Comparison of ENCODE assay signal across 7 cellular contexts in genomic region chr11:75979479-75980027, GRCh38.
A peak's percentile ranks its signal among the peaks of the same experiment; 100 is the strongest.
DNase-seq lines count a peak whose midpoint lies in the region; ATAC-seq, FAIRE-seq and TF ChIP-seq lines count a peak whose summit lies in the region.
"Not testable (repeated sequence)": the region's sequence is repeated elsewhere in the genome, so short reads cannot be mapped to it uniquely, and the experiment has no call there.

No MANE protein-coding gene starts in this region.

- H3K79me2 ChIP-seq in K562 (ENCODE audit: control insufficient read depth, insufficient read depth, low read length): not testable (repeated sequence)

- H3K4me1 Mint-ChIP-seq in endothelial cell (ENCODE audit: unreplicated experiment): not testable (repeated sequence)

- H3K4me3 ChIP-seq in HUES6 (ENCODE audit: low read depth, low read length): peak overlapping the region; percentile 83
- not testable (repeated sequence) for H3K4me3 ChIP-seq in WERI-Rb-1 (ENCODE audit: low read depth, low read length); K562
- peak overlapping the region; percentile 61 for H3K4me3 ChIP-seq in iPS-11a (ENCODE audit: low read depth, low read length)
- H3K4me3 ChIP-seq in mesodermal cell (ENCODE audit: extremely low read depth, insufficient read depth, low read length, poor library complexity, severe bottlenecking): peak overlapping the region; percentile 19
- H3K4me3 ChIP-seq in neuronal stem cell (ENCODE audit: low read length in 2 of 2): peak overlapping the region; percentile 65 to 77

- not testable (repeated sequence) for H3K14ac ChIP-seq in neuronal stem cell (ENCODE audit: low read length)

- H3K23ac ChIP-seq in neuronal stem cell (ENCODE audit: low read depth, low read length, poor library complexity): not testable (repeated sequence)

- TF ChIP-seq EP300 in K562 (IDR thresholded peaks at IDR 0.05; ENCODE audit: low read length): not testable (repeated sequence)

- H4K20me1 ChIP-seq in K562 (replicated peaks; ENCODE audit: control insufficient read depth, insufficient read depth, low read length): not testable (repeated sequence)

- intact Hi-C loops in K562 (cut with micrococcal nuclease): not testable (repeated sequence)

- ATAC-seq in K562: not testable (repeated sequence)

- FAIRE-seq in K562 (lab: Jason Lieb, UNC): not testable (repeated sequence)

- H2BK5ac ChIP-seq in neuronal stem cell (ENCODE audit: low read length): not testable (repeated sequence)

- not testable (repeated sequence) for H3K9me1 ChIP-seq in K562 (ENCODE audit: control insufficient read depth, insufficient read depth, low read length)

- not testable (repeated sequence) for TF ChIP-seq CTCF in WERI-Rb-1 (IDR thresholded peaks at IDR 0.05; ENCODE audit: low read depth, low read length); K562 (IDR thresholded peaks at IDR 0.05 in 2 of 3, conservative IDR thresholded peaks at IDR 0.05 in 1 of 3; ENCODE audit: insufficient read depth in 2 of 3, low read depth in 1 of 3, low read length in 3 of 3); endothelial cell (IDR thresholded peaks at IDR 0.05; ENCODE audit: unreplicated experiment)

- H3K4me3 Mint-ChIP-seq in endothelial cell (ENCODE audit: unreplicated experiment): peak overlapping the region; percentile 85

- H3K79me1 ChIP-seq in neuronal stem cell (ENCODE audit: low read depth, low read length): not testable (repeated sequence)

- peak overlapping the region; percentile 77 for H3K27ac Mint-ChIP-seq in endothelial cell (ENCODE audit: unreplicated experiment)

- not testable (repeated sequence) for H2BK120ac ChIP-seq in neuronal stem cell (ENCODE audit: low read depth, low read length)

- not testable (repeated sequence) for H3K4ac ChIP-seq in neuronal stem cell (ENCODE audit: low read length)

- TF ChIP-seq POLR2A in K562 (conservative IDR thresholded peaks at IDR 0.05): not testable (repeated sequence)

- H3K36me3 Mint-ChIP-seq in endothelial cell (ENCODE audit: low read depth, unreplicated experiment): not testable (repeated sequence)

- H3K9ac ChIP-seq in HUES6 (ENCODE audit: low read length): peak overlapping the region; percentile 94
- peak overlapping the region in 1 of 2 experiments; percentile 64; a peak in 2 of 4 replicates for H3K9ac ChIP-seq in K562 (ENCODE audit: insufficient read depth in 1 of 2, low read depth in 2 of 2, low read length in 2 of 2)
- H3K9ac ChIP-seq in neuronal stem cell (ENCODE audit: low read depth, low read length, poor library complexity): not testable (repeated sequence)

- H4K8ac ChIP-seq in neuronal stem cell (ENCODE audit: low read depth, low read length): not testable (repeated sequence)

- POLR2A ChIA-PET in K562 (lab: Yijun Ruan, JAX): interaction anchor here (0.6 to 1.3 kb wide), 3 partner anchors 18 to 226 kb away, joined by 3 to 5 read pairs (median 4); no protein-coding TSS in a partner anchor

- not testable (repeated sequence) for H2AFZ ChIP-seq in K562 (ENCODE audit: low read depth, low read length)
- H2AFZ ChIP-seq in neuronal stem cell (ENCODE audit: low read length): peak overlapping the region; percentile 75

- peak overlapping the region; percentile 31; the same call in 1 of the 2 replicates for H3K4me2 ChIP-seq in K562 (ENCODE audit: insufficient read depth, low read length)
- H3K4me2 ChIP-seq in neuronal stem cell (ENCODE audit: insufficient read depth, low read length, poor library complexity, severe bottlenecking): not testable (repeated sequence)

- not testable (repeated sequence) for H3K9me3 Mint-ChIP-seq in endothelial cell (ENCODE audit: unreplicated experiment)

- peaks cover 13% of the 10 kb centered on the region for H3K36me3 ChIP-seq in HUES6 (ENCODE audit: control insufficient read depth, insufficient read depth, low read length)
- not testable (repeated sequence) for H3K36me3 ChIP-seq in WERI-Rb-1; mesodermal cell (ENCODE audit: control insufficient read depth, insufficient read depth, low read length)
- H3K36me3 ChIP-seq in K562 (ENCODE audit: control insufficient read depth, insufficient read depth, low read length): peaks cover 13% of the 10 kb centered on the region; the same call in 2 of the 3 replicates
- peaks cover 0 to 14% of the 10 kb centered on the region in 2 donors for H3K36me3 ChIP-seq in neuronal stem cell (replicated peaks in 1 of 2; ENCODE audit: control insufficient read depth in 2 of 2, insufficient read depth in 2 of 2, low read length in 2 of 2)

- H3K9me3 ChIP-seq in HUES6 (ENCODE audit: control insufficient read depth, insufficient read depth, low read depth, low read length); WERI-Rb-1 (ENCODE audit: severe bottlenecking); K562 (replicated peaks; ENCODE audit: control insufficient read depth, insufficient read depth, low read depth, low read length); mesodermal cell (ENCODE audit: control insufficient read depth, low read length); neuronal stem cell (replicated peaks in 1 of 2; ENCODE audit: control insufficient read depth in 2 of 2, insufficient read depth in 1 of 2, low read depth in 1 of 2, low read length in 2 of 2): not testable (repeated sequence)

- CTCF ChIA-PET in K562 (lab: Yijun Ruan, JAX; ENCODE audit: low intra/inter-chr PET ratio): not testable (repeated sequence)

- DNase-seq in WERI-Rb-1: peak; percentile 6
- DNase-seq in K562 (ENCODE audit: extremely low read depth in 1 of 4, low spot score in 3 of 4): peak in 1 of 4 experiments; percentile 20
- DNase-seq in endothelial cell (ENCODE audit: low spot score): peak; percentile 24
- not testable (repeated sequence) for DNase-seq in neuronal stem cell (ENCODE audit: low spot score)

- H4K91ac ChIP-seq in neuronal stem cell (ENCODE audit: low read depth, low read length, poor library complexity): not testable (repeated sequence)

- H3K4me1 ChIP-seq in HUES6 (ENCODE audit: control insufficient read depth, insufficient read depth, low read length): peaks cover 14% of the 10 kb centered on the region
- not testable (repeated sequence) for H3K4me1 ChIP-seq in K562 (replicated peaks in 1 of 2; ENCODE audit: control insufficient read depth in 2 of 2, insufficient read depth in 2 of 2, low read length in 2 of 2); mesodermal cell (ENCODE audit: control insufficient read depth, insufficient read depth, low read length, poor library complexity, severe bottlenecking); neuronal stem cell (ENCODE audit: control insufficient read depth in 2 of 2, insufficient read depth in 1 of 2, low read depth in 1 of 2, low read length in 2 of 2)

- H3K27ac ChIP-seq in HUES6 (ENCODE audit: low read depth, low read length): peak overlapping the region; percentile 45
- H3K27ac ChIP-seq in WERI-Rb-1; K562 (ENCODE audit: extremely low read depth, low read depth, low read length); mesodermal cell (ENCODE audit: low read depth, low read length, severe bottlenecking); neuronal stem cell (replicated peaks; ENCODE audit: low read length): not testable (repeated sequence)

- H2AK5ac ChIP-seq in neuronal stem cell (ENCODE audit: low read depth, low read length): not testable (repeated sequence)

- H3K18ac ChIP-seq in neuronal stem cell (ENCODE audit: low read length): not testable (repeated sequence)

- WGBS in K562 (ENCODE audit: insufficient coverage, low coverage, missing lambda C conversion rate): 62% methylated on average over 22 of the region's 22 CpGs
- 73 to 75% methylated on average over 19 of the region's 22 CpGs for WGBS in mesodermal cell (ENCODE audit: insufficient coverage in 2 of 2), 2 experiments
- no CpG with 5 or more reads among the region's 22 CpGs for WGBS in neuronal stem cell (ENCODE audit: extremely low coverage in 2 of 2, insufficient read length in 2 of 2, insufficient replicate concordance in 1 of 2), 2 donors

- in situ Hi-C loops in K562 (cut with MboI): not testable (repeated sequence)

- BruUV-seq in K562 (replicated peaks; lab: Mats Ljungman, UMichigan): not testable (repeated sequence)

- not testable (repeated sequence) for H2BK12ac ChIP-seq in neuronal stem cell (ENCODE audit: low read length)

- not testable (repeated sequence) for H3K27me3 Mint-ChIP-seq in endothelial cell (ENCODE audit: unreplicated experiment)

- H3K27me3 ChIP-seq in HUES6 (ENCODE audit: control insufficient read depth, insufficient read depth, low read length); WERI-Rb-1 (ENCODE audit: insufficient read depth, low read depth, severe bottlenecking); K562 (ENCODE audit: control insufficient read depth in 2 of 2, insufficient read depth in 2 of 2, low read length in 2 of 2); neuronal stem cell (ENCODE audit: control insufficient read depth in 3 of 3, insufficient read depth in 3 of 3, low read depth in 1 of 3, low read length in 3 of 3): not testable (repeated sequence)

- H2BK15ac ChIP-seq in neuronal stem cell (ENCODE audit: low read length): not testable (repeated sequence)

- TF ChIP-seq RAD21 in K562 (CRISPR knock-in tag; conservative IDR thresholded peaks at IDR 0.05 in 1 of 2, IDR thresholded peaks at IDR 0.05 in 1 of 2): not testable (repeated sequence)

TF ChIP-seq in K562, 482 proteins besides CTCF, POLR2A, EP300 and RAD21:
- TF ChIP-seq EGR1 (conservative IDR thresholded peaks at IDR 0.05) (peak; percentile 53; the same call in 1 of the 2 replicates), FOXA3 (CRISPR knock-in tag; conservative IDR thresholded peaks at IDR 0.05 in 1 of 2, IDR thresholded peaks at IDR 0.05 in 1 of 2) (0 out of 4 replicates have a peak, but pooled peaks of 1 of the 2 experiments have one; percentile 42), YY1 (IDR thresholded peaks at IDR 0.05; ENCODE audit: borderline replicate concordance in 1 of 3, control insufficient read depth in 1 of 3, extremely low read depth in 1 of 3, insufficient read depth in 3 of 3, insufficient read length in 1 of 3, insufficient replicate concordance in 2 of 3, low read depth in 1 of 3, low read length in 2 of 3) (peak in 1 of 3 experiments; percentile 34)
